In the genomic region with DNA sequence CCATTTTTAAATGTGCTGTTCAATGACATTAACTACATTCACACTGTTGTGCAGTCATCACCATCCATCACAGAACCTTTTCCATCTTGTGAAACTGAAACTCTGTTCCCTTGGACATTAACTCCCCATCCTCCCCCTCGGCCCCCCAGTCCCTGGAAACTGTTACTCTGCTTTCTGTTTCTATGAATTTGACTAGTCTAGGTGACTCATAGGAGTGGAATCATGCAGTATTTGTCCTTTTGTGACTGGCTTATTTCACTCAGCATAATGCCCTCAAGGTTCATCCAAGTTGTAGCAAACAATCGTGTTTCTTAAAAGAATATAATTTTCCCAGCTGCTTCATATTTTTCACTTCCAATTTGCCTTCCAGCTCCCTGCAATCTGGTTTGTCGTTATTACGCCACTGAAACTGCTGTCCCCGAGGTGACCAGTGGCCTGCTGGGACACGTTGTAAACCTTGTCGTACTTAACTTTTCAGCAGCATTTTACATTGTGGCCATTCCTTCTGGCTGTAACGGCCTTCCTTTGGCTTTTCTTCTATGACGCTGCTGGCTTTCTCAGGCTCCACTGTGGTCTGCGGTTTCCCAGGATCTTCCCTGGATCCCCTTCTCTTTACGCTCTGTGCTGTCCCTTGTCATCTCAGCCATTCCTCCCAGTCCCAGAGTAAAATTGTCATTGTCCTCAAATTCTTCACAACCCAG, we compare ENCODE assay signal across 9 cellular contexts.
DNase-seq lines count a peak whose midpoint lies in the region; ATAC-seq and TF ChIP-seq lines count a peak whose summit lies in the region.
"Had no signal": no experiment of that assay in that cellular context is flagged by ENCODE, and none has a peak within 500 bp of the region (broad histone marks: within the 10 kb centered on the region; RNA-seq: fewer than 3 reads in every experiment).

No MANE protein-coding gene starts in this region.

- no peaks in the 10 kb centered on the region for H3K9me3 ChIP-seq in ectodermal cell (ENCODE audit: control insufficient read depth, low read length)
- H3K9me3 ChIP-seq in osteoblast (ENCODE audit: low read depth, low read length) = no peaks in the 10 kb centered on the region
- H3K9me3 ChIP-seq in vagina = no peaks in the 10 kb centered on the region
- H3K9me3 ChIP-seq: Caco-2 had no signal

- TF ChIP-seq CTCF in osteoblast (IDR thresholded peaks at IDR 0.05; ENCODE audit: extremely low read depth, low read depth, low read length) = no peak
- TF ChIP-seq CTCF in vagina (IDR thresholded peaks at IDR 0.05) = no peak

- ATAC-seq in Right ventricle myocardium inferior (peak; percentile 70), GM21447 (IDR thresholded peaks at IDR 0.05; ENCODE audit: unreplicated experiment) (no peak)

- H3K36me3 ChIP-seq in ectodermal cell (ENCODE audit: control insufficient read depth, insufficient read depth, low read length) (peaks cover 2% of the 10 kb centered on the region), osteoblast (ENCODE audit: insufficient read depth, low read length) (peaks cover 10% of the 10 kb centered on the region), vagina (peaks cover 0 to 16% of the 10 kb centered on the region in 2 donors)

- H3K27me3 ChIP-seq in ectodermal cell (ENCODE audit: control insufficient read depth, insufficient read depth, low read length, poor library complexity, severe bottlenecking) (no peaks in the 10 kb centered on the region), osteoblast (ENCODE audit: insufficient read depth, low read length) (no peaks in the 10 kb centered on the region), vagina (no peaks in the 10 kb centered on the region)

- H3K4me1 ChIP-seq in ectodermal cell (ENCODE audit: control insufficient read depth, insufficient read depth, low read length) (no peaks in the 10 kb centered on the region), osteoblast (ENCODE audit: insufficient read depth, low read length) (peaks cover 66% of the 10 kb centered on the region), vagina (peaks cover 45% of the 10 kb centered on the region)

- WGBS in ectodermal cell, 2 experiments = 87% methylated on average over 11 of the region's 11 CpGs

- peaks cover 1% of the 10 kb centered on the region for H4K20me1 ChIP-seq in osteoblast (ENCODE audit: insufficient read depth, low read length)

- H3K4me3 ChIP-seq in ectodermal cell (ENCODE audit: insufficient read depth, low read depth, low read length) = no peak overlapping the region
- peak overlapping the region; percentile 51 for H3K4me3 ChIP-seq in osteoblast (ENCODE audit: insufficient read depth, low read length)
- no peak overlapping the region for H3K4me3 ChIP-seq in vagina

- H2AFZ ChIP-seq in osteoblast (ENCODE audit: low read length) = peak overlapping the region; percentile 26

- H3K27ac ChIP-seq in ectodermal cell (ENCODE audit: insufficient read depth, low read depth, low read length, poor library complexity, severe bottlenecking) (peak overlapping the region; percentile 50), osteoblast (ENCODE audit: low read depth, low read length) (peak overlapping the region; percentile 99), vagina (peak overlapping the region; percentile 77)

- TF ChIP-seq POLR2A in vagina (IDR thresholded peaks at IDR 0.05) = no peak

- DNase-seq in Right ventricle myocardium inferior (ENCODE audit: missing footprints) (no peak), cardiac septum (ENCODE audit: low spot score) (no peak), osteoblast (ENCODE audit: insufficient read length, low spot score, missing footprints) (no peak), vagina (ENCODE audit: extremely low spot score in 2 of 2) (no peak), HuH-7.5 (ENCODE audit: low spot score) (no peak), NCI-H748 (lab: John Stamatoyannopoulos, UW; ENCODE audit: unreplicated experiment) (no peak)

- peak overlapping the region; percentile 84 for H3K4me2 ChIP-seq in osteoblast (ENCODE audit: insufficient read depth, low read length)

- intact Hi-C loops in Right ventricle myocardium inferior (cut with DNase I) (loop anchor here (5.0 to 10.0 kb wide), 3 partner anchors 115 to 293 kb away; a partner anchor contains a TSS), cardiac septum (cut with DNase I) (loop anchor here (2.0 to 5.0 kb wide), 3 partner anchors 72 to 278 kb away; a partner anchor contains a TSS), vagina (cut with DNase I) (loop anchor here (10.0 kb wide), 1 partner anchor 145 kb away; a partner anchor contains a TSS)

- H3K79me2 ChIP-seq in osteoblast (ENCODE audit: insufficient read depth, low read length) = peaks cover 33% of the 10 kb centered on the region
